In the genomic region with DNA sequence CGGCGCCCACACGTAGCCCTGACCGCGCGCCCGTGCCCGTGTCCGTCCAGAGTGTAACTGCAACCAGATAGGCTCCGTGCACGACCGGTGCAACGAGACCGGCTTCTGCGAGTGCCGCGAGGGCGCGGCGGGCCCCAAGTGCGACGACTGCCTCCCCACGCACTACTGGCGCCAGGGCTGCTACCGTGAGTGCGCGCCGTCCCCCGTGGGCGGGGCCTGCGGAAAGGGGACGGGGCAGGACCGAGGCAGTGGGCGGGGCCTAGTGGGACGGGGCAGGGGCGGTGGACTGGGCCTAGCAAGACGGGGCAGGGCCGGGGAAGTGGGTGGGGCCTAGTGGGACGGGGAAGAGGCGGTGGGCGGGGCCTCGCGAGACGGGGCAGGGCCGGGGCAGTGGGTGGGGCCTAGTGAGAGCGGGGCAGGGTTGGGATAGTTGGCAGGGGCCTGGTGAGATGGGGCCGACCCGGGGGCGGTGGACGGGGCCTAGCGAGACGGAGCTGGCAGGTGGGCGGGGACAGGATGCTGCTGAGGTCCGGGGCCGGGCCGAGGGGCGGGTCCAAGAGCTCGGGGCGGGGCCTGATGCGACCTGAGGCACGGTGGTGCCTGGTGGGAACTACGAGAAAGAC, we compare ENCODE assay signal across 8 cellular contexts.
DNase-seq lines count a peak whose midpoint lies in the region; ATAC-seq and TF ChIP-seq lines count a peak whose summit lies in the region.

No MANE protein-coding gene starts in this region.

- H3K27ac Mint-ChIP-seq in activated naive CD8-positive, alpha-beta T cell treated with anti-CD3 and anti-CD28 coated beads, Interleukin-2, amount 10 ng/mL, durations not matched to agents 7 days and 5 days = peak overlapping the region; percentile 98
- H3K27ac Mint-ChIP-seq in osteocyte (ENCODE audit: unreplicated experiment) = no peak overlapping the region

- H3K27ac ChIP-seq in SU-DHL-6 (ENCODE audit: low read depth, low read length) = no peak overlapping the region
- H3K27ac ChIP-seq in cardiac muscle cell = peak overlapping the region; percentile 3
- H3K27ac ChIP-seq in testis = no peak overlapping the region

- peaks cover 5% of the 10 kb centered on the region for H3K4me1 Mint-ChIP-seq in activated naive CD8-positive, alpha-beta T cell treated with anti-CD3 and anti-CD28 coated beads, Interleukin-2, amount 10 ng/mL, durations not matched to agents 7 days and 5 days
- H3K4me1 Mint-ChIP-seq in osteocyte (ENCODE audit: unreplicated experiment) = peaks cover 29% of the 10 kb centered on the region

- no peaks in the 10 kb centered on the region for H3K36me3 Mint-ChIP-seq in activated naive CD8-positive, alpha-beta T cell treated with anti-CD3 and anti-CD28 coated beads, Interleukin-2, amount 10 ng/mL, durations not matched to agents 7 days and 5 days
- no peaks in the 10 kb centered on the region for H3K36me3 Mint-ChIP-seq in osteocyte (ENCODE audit: unreplicated experiment)

- no peaks in the 10 kb centered on the region for H3K79me2 ChIP-seq in SU-DHL-6 (ENCODE audit: insufficient read depth, low read length)

- TF ChIP-seq CTCF in GM06990 (IDR thresholded peaks at IDR 0.05; ENCODE audit: insufficient read depth, low read length, poor library complexity, severe bottlenecking) (no peak), SU-DHL-6 (IDR thresholded peaks at IDR 0.05; ENCODE audit: insufficient read depth, low read length, poor library complexity, severe bottlenecking) (no peak), cardiac muscle cell (IDR thresholded peaks at IDR 0.05; ENCODE audit: low read depth, low read length) (no peak), osteocyte (IDR thresholded peaks at IDR 0.05) (no peak), testis (IDR thresholded peaks at IDR 0.05) (peak in 1 of 3 experiments; percentile 9)

- H3K27me3 ChIP-seq in GM06990 (replicated peaks; ENCODE audit: control insufficient read depth, insufficient read depth, low read length) = peaks cover 1% of the 10 kb centered on the region; the same call in 1 of the 2 replicates
- H3K27me3 ChIP-seq in SU-DHL-6 (ENCODE audit: low read length) = no peaks in the 10 kb centered on the region
- peaks cover 31% of the 10 kb centered on the region for H3K27me3 ChIP-seq in cardiac muscle cell
- no peaks in the 10 kb centered on the region for H3K27me3 ChIP-seq in testis

- H3K4me3 ChIP-seq in GM06990 (replicated peaks; ENCODE audit: low read depth, low read length) = peak overlapping the region; percentile 69
- H3K4me3 ChIP-seq in SU-DHL-6 (ENCODE audit: insufficient read depth, low read length, poor library complexity, severe bottlenecking) = peak overlapping the region; percentile 53
- H3K4me3 ChIP-seq in cardiac muscle cell = peak overlapping the region; percentile 36
- peak overlapping the region; percentile 59 to 64 for H3K4me3 ChIP-seq in testis

- no peaks in the 10 kb centered on the region for H3K36me3 ChIP-seq in GM06990 (ENCODE audit: control insufficient read depth, insufficient read depth, low read length)
- no peaks in the 10 kb centered on the region for H3K36me3 ChIP-seq in SU-DHL-6 (ENCODE audit: low read length)
- H3K36me3 ChIP-seq in cardiac muscle cell = no peaks in the 10 kb centered on the region
- no peaks in the 10 kb centered on the region for H3K36me3 ChIP-seq in testis (ENCODE audit: low read depth, missing control alignments)

- no peak for TF ChIP-seq POLR2A in testis (IDR thresholded peaks at IDR 0.05)

- H3K4me2 ChIP-seq in SU-DHL-6 (ENCODE audit: low read depth, low read length, poor library complexity, severe bottlenecking) = peak overlapping the region; percentile 57

- H3K4me3 Mint-ChIP-seq in activated naive CD8-positive, alpha-beta T cell treated with anti-CD3 and anti-CD28 coated beads, Interleukin-2, amount 10 ng/mL, durations not matched to agents 7 days and 5 days = peak overlapping the region; percentile 96
- peak overlapping the region; percentile 82 for H3K4me3 Mint-ChIP-seq in osteocyte (ENCODE audit: unreplicated experiment)

- peaks cover 4% of the 10 kb centered on the region for H3K27me3 Mint-ChIP-seq in activated naive CD8-positive, alpha-beta T cell treated with anti-CD3 and anti-CD28 coated beads, Interleukin-2, amount 10 ng/mL, durations not matched to agents 7 days and 5 days
- H3K27me3 Mint-ChIP-seq in osteocyte (ENCODE audit: unreplicated experiment) = peaks cover 9% of the 10 kb centered on the region

- H3F3A ChIP-seq in SU-DHL-6 (ENCODE audit: insufficient read depth) = no peaks in the 10 kb centered on the region

- WGBS in testis, 2 donors = 1 to 3% methylated on average over 38 to 60 of the region's 62 CpGs

- POLR2A ChIA-PET in activated naive CD8-positive, alpha-beta T cell treated with anti-CD3 and anti-CD28 coated beads, Interleukin-2, amount 10 ng/mL, durations not matched to agents 7 days and 5 days (lab: Charles Lee) = interaction anchor here (0.6 to 1.6 kb wide), 11 partner anchors 23 to 507 kb away, joined by 3 to 7 read pairs (median 3); a partner anchor contains a TSS

- intact Hi-C loops in testis (cut with DNase I; ENCODE audit: low total_unique reads) = no loop called here

- no peaks in the 10 kb centered on the region for H4K20me1 ChIP-seq in SU-DHL-6 (ENCODE audit: low read depth, low read length)

- H3K9me3 ChIP-seq in SU-DHL-6 (ENCODE audit: insufficient read depth, low read length) (no peaks in the 10 kb centered on the region), cardiac muscle cell (ENCODE audit: low read depth) (no peaks in the 10 kb centered on the region), testis (no peaks in the 10 kb centered on the region)

- H2AFZ ChIP-seq in SU-DHL-6 (ENCODE audit: low read depth, low read length, severe bottlenecking) = peak overlapping the region; percentile 45

- DNase-seq in GM06990 (ENCODE audit: extremely low read depth, insufficient read length) (peak; percentile 94), NCI-H1436 (lab: John Stamatoyannopoulos, UW) (peak; percentile 97), cardiac muscle cell (ENCODE audit: low read depth in 1 of 2, low spot score in 1 of 2) (peak; percentile 97), osteocyte (ENCODE audit: extremely low spot score, unreplicated experiment) (peak; percentile 94), testis (peak; percentile 98)
- DNase-seq in activated naive CD8-positive, alpha-beta T cell treated with anti-CD3 and anti-CD28 coated beads, Interleukin-2, amount 10 ng/mL, durations not matched to agents 7 days and 5 days = peak; percentile 99

- H3K9me2 ChIP-seq in SU-DHL-6 (replicated peaks; ENCODE audit: insufficient read depth, low read length) = no peaks in the 10 kb centered on the region

- H3K9me3 Mint-ChIP-seq in activated naive CD8-positive, alpha-beta T cell treated with anti-CD3 and anti-CD28 coated beads, Interleukin-2, amount 10 ng/mL, durations not matched to agents 7 days and 5 days = no peaks in the 10 kb centered on the region
- no peaks in the 10 kb centered on the region for H3K9me3 Mint-ChIP-seq in osteocyte (ENCODE audit: unreplicated experiment)

- ATAC-seq in HG02623 (IDR thresholded peaks at IDR 0.05; ENCODE audit: unreplicated experiment) = peak; percentile 55
- peak; percentile 94 for ATAC-seq in activated naive CD8-positive, alpha-beta T cell treated with anti-CD3 and anti-CD28 coated beads, Interleukin-2, amount 10 ng/mL, durations not matched to agents 7 days and 5 days (ENCODE audit: low read depth)

- peak overlapping the region; percentile 47 for H3K9ac ChIP-seq in SU-DHL-6 (ENCODE audit: low read length)

- H3K4me1 ChIP-seq in cardiac muscle cell (ENCODE audit: low read depth) (no peaks in the 10 kb centered on the region), testis (peaks cover 12% of the 10 kb centered on the region)
